ENCODE assay signal across 18 cellular contexts in genomic region chr5:62152394-62153123, GRCh38.
DNase-seq lines count a peak whose midpoint lies in the region; ATAC-seq and TF ChIP-seq lines count a peak whose summit lies in the region.
"Had no signal": no experiment of that assay in that cellular context is flagged by ENCODE, and none has a peak within 500 bp of the region (broad histone marks: within the 10 kb centered on the region; RNA-seq: fewer than 3 reads in every experiment).

No MANE protein-coding gene starts in this region.

- DNase-seq in AG10803 (ENCODE audit: low read depth) (peak; percentile 4), NCI-H1694 (lab: John Stamatoyannopoulos, UW) (peak; percentile 42), SHP77 (lab: John Stamatoyannopoulos, UW) (peak; percentile 45 to 68), head of caudate nucleus (peak in 24 of 42 donors; percentile 13 to 70 (median 34)), MV-4-11 (lab: John Stamatoyannopoulos, UW) (no peak)
- DNase-seq: activated CD4-positive, alpha-beta memory T cell treated with anti-CD3 and anti-CD28 coated beads, Interleukin-2, amount 10 ng/mL, durations not matched to agents 7 days and 5 days; activated effector memory CD4-positive, alpha-beta T cell treated with Interleukin-2 at 50 U/mL for 16 hours; Calu3; glutamatergic neuron; H9; Kasumi-1; NK-92 treated with Interleukin-12 subunit alpha and Interleukin-12 subunit beta, amount 100 ng/mL, for 24 hours; psoas muscle had no signal

- H3K4me3 ChIP-seq in AG10803 (ENCODE audit: low read length): no peak overlapping the region
- H3K4me3 ChIP-seq: ascending aorta, psoas muscle, thoracic aorta had no signal

- no peak for ATAC-seq in HG03457 (IDR thresholded peaks at IDR 0.05; ENCODE audit: unreplicated experiment)
- ATAC-seq in HG02798 (IDR thresholded peaks at IDR 0.05; ENCODE audit: poor library complexity, unreplicated experiment): no peak
- ATAC-seq in HG02623 (IDR thresholded peaks at IDR 0.05; ENCODE audit: unreplicated experiment): no peak

- intact Hi-C loops in head of caudate nucleus (cut with DNase I): no loop called here

- TF ChIP-seq CTCF in AG10803 (conservative IDR thresholded peaks at IDR 0.05; ENCODE audit: low read length): no peak
